Comparison of ENCODE assay signal across 22 cellular contexts in genomic region chr2:157305713-157306110, GRCh38. TPM values are rescaled to one million over a fixed set of nuclear protein-coding genes. Genes with fewer than 3 reads are reported as not detected.
"Had no signal": no experiment of that assay in that cellular context is flagged by ENCODE, and none has a peak within 500 bp of the region (broad histone marks: within the 10 kb centered on the region; RNA-seq: fewer than 3 reads in every experiment).

No MANE protein-coding gene starts in this region.

- H3K9me3 ChIP-seq: esophagus squamous epithelium, gastroesophageal sphincter, left ventricle myocardium inferior, lower lobe of right lung, ovary, right atrium auricular region, sigmoid colon, tibial artery, upper lobe of right lung had no signal

- ATAC-seq: gastroesophageal sphincter, left cardiac atrium, lower lobe of right lung, natural killer cell, upper lobe of right lung had no signal

- H3K4me3 ChIP-seq: esophagus squamous epithelium, gastroesophageal sphincter, left ventricle myocardium inferior, lower lobe of right lung, ovary, right atrium auricular region, sigmoid colon, skin epidermis, tibial artery, upper lobe of right lung had no signal

- H3K4me1 Mint-ChIP-seq: immature natural killer cell, memory B cell, natural killer cell, neural crest cell had no signal

- H3K4me3 Mint-ChIP-seq: dendritic cell treated with granulocyte-macrophage colony-stimulating factor and Interleukin-4, amounts not matched to agents 40 ng/mL and 50 ng/mL, for 4 days; immature natural killer cell; memory B cell; mesothelial cell of epicardium; natural killer cell; neural crest cell had no signal

- H3K9me3 Mint-ChIP-seq: dendritic cell treated with granulocyte-macrophage colony-stimulating factor and Interleukin-4, amounts not matched to agents 40 ng/mL and 50 ng/mL, for 4 days; immature natural killer cell; memory B cell; mesothelial cell of epicardium; natural killer cell; neural crest cell had no signal

- H3K36me3 Mint-ChIP-seq: immature natural killer cell, memory B cell, mesothelial cell of epicardium, natural killer cell had no signal

- H3K27ac ChIP-seq: esophagus squamous epithelium, gastroesophageal sphincter, left ventricle myocardium inferior, lower lobe of right lung, ovary, right atrium auricular region, sigmoid colon, skin epidermis, tibial artery, upper lobe of right lung had no signal

- DNase-seq: esophagus squamous epithelium; immature natural killer cell; kidney; left cardiac atrium; left ventricle myocardium inferior; lower lobe of right lung; natural killer cell; ovary; sigmoid colon; stimulated activated CD4-positive, alpha-beta T cell treated with anti-CD3 and anti-CD28 coated beads, Interleukin-12 subunit alpha, Interleukin-12 subunit beta, amount 100 ng/mL, for 4 hours; stimulated activated naive CD4-positive, alpha-beta T cell treated with Interleukin-2 at 50 U/mL for 16 hours; tibial artery; upper lobe of right lung had no signal

- FAIRE-seq: kidney had no signal

- H3K36me3 ChIP-seq: esophagus squamous epithelium, gastroesophageal sphincter, left ventricle myocardium inferior, lower lobe of right lung, ovary, right atrium auricular region, sigmoid colon, tibial artery, upper lobe of right lung had no signal

- H3K4me1 ChIP-seq: esophagus squamous epithelium, gastroesophageal sphincter, left ventricle myocardium inferior, lower lobe of right lung, right atrium auricular region, sigmoid colon, tibial artery, upper lobe of right lung had no signal

- H3K27me3 ChIP-seq: ovary, right atrium auricular region had no signal

- H3K27ac Mint-ChIP-seq: dendritic cell treated with granulocyte-macrophage colony-stimulating factor and Interleukin-4, amounts not matched to agents 40 ng/mL and 50 ng/mL, for 4 days; immature natural killer cell; memory B cell; mesothelial cell of epicardium; natural killer cell had no signal

RNA-seq across cellular contexts. Expression of gene ERMN, which starts 19.9 kb away (rescaled TPM):
- total RNA-seq: epithelial cell of proximal tubule, left ventricle myocardium inferior, mesothelial cell of epicardium, mucosa of gallbladder, right atrium auricular region had no signal

RNA-seq across cellular contexts. Expression of gene GALNT5, which starts 48.2 kb away (rescaled TPM):
- total RNA-seq: natural killer cell had no signal
- polyA plus RNA-seq: immature natural killer cell had no signal
